ENCODE assay signal across 10 cellular contexts in genomic region chr12:130026608-130027176, GRCh38.
DNase-seq lines count a peak whose midpoint lies in the region; ATAC-seq and TF ChIP-seq lines count a peak whose summit lies in the region.
"Had no signal": no experiment of that assay in that cellular context is flagged by ENCODE, and none has a peak within 500 bp of the region (broad histone marks: within the 10 kb centered on the region; RNA-seq: fewer than 3 reads in every experiment).

No MANE protein-coding gene starts in this region.

- no peak overlapping the region for H3K27ac Mint-ChIP-seq in CD4-positive, alpha-beta T cell
- H3K27ac Mint-ChIP-seq in chondrocyte (ENCODE audit: unreplicated experiment): no peak overlapping the region
- H3K27ac Mint-ChIP-seq: stimulated activated naive B cell treated with anti-CD40 and anti-IgM and Interleukin-4, amounts not matched to agents 10 μg/mL and 1 μg/mL and 100 μg/mL, for 72 hours had no signal

- intact Hi-C loops in CD4-positive, alpha-beta T cell (cut with DNase I, micrococcal nuclease): no loop called here
- intact Hi-C loops in PC-3 (cut with micrococcal nuclease) (no loop called here), prostate gland (cut with DNase I) (no loop called here)

- no peak overlapping the region for H2AK5ac ChIP-seq in neuronal stem cell (ENCODE audit: low read depth, low read length)

- POLR2A ChIA-PET in CD4-positive, alpha-beta T cell (lab: Charles Lee): no interaction called here
- POLR2A ChIA-PET in PC-3 (lab: Charles Lee; ENCODE audit: unreplicated experiment): no interaction called here

- no peaks in the 10 kb centered on the region for H4K20me1 ChIP-seq in PC-3 (ENCODE audit: low read length)

- no peak for ATAC-seq in CD4-positive, alpha-beta T cell (ENCODE audit: poor library complexity)
- no peak for ATAC-seq in PC-3
- ATAC-seq in GM21528 (IDR thresholded peaks at IDR 0.05; ENCODE audit: low FRiP score, unreplicated experiment): no peak
- ATAC-seq in GM18909 (IDR thresholded peaks at IDR 0.05; ENCODE audit: poor library complexity, unreplicated experiment): no peak

- H3K4me1 ChIP-seq in PC-3 (ENCODE audit: insufficient read depth, low read length) (no peaks in the 10 kb centered on the region), prostate gland (replicated peaks) (no peaks in the 10 kb centered on the region), neuronal stem cell (ENCODE audit: control insufficient read depth in 2 of 2, insufficient read depth in 1 of 2, low read depth in 1 of 2, low read length in 2 of 2) (no peaks in the 10 kb centered on the region)

- H3K4me2 ChIP-seq in PC-3 (ENCODE audit: low read length) (no peak overlapping the region), neuronal stem cell (ENCODE audit: insufficient read depth, low read length, poor library complexity, severe bottlenecking) (no peak overlapping the region)

- DNase-seq in CD4-positive, alpha-beta T cell: peak in 3 of 10 experiments; percentile 8 to 16 (median 9)
- DNase-seq in H4 (ENCODE audit: low spot score): peak; percentile 29
- peak; percentile 54 for DNase-seq in PC-3
- DNase-seq in chondrocyte (ENCODE audit: low spot score): no peak
- DNase-seq in prostate gland (ENCODE audit: low spot score): peak; percentile 46
- DNase-seq in neuronal stem cell (ENCODE audit: low spot score): no peak
- DNase-seq: IMR-90; stimulated activated naive B cell treated with anti-CD40 and anti-IgM and Interleukin-4, amounts not matched to agents 10 μg/mL and 1 μg/mL and 100 μg/mL, for 72 hours had no signal

- H2BK12ac ChIP-seq in neuronal stem cell (ENCODE audit: low read length): no peak overlapping the region

- no peaks in the 10 kb centered on the region for H3K9me3 Mint-ChIP-seq in CD4-positive, alpha-beta T cell
- H3K9me3 Mint-ChIP-seq in chondrocyte (ENCODE audit: low read depth): no peaks in the 10 kb centered on the region
- H3K9me3 Mint-ChIP-seq: stimulated activated naive B cell treated with anti-CD40 and anti-IgM and Interleukin-4, amounts not matched to agents 10 μg/mL and 1 μg/mL and 100 μg/mL, for 72 hours had no signal

- no TSS peak for BruUV-seq in PC-3 (replicated peaks; lab: Mats Ljungman, UMichigan)

- H3K79me1 ChIP-seq in neuronal stem cell (ENCODE audit: low read depth, low read length): no peaks in the 10 kb centered on the region

- no peaks in the 10 kb centered on the region for H3K27me3 ChIP-seq in CD4-positive, alpha-beta T cell (ENCODE audit: control insufficient read depth, insufficient read depth, low read length)
- no peaks in the 10 kb centered on the region for H3K27me3 ChIP-seq in PC-3 (ENCODE audit: low read length)
- no peaks in the 10 kb centered on the region for H3K27me3 ChIP-seq in prostate gland (replicated peaks; ENCODE audit: insufficient read depth)
- peaks cover 0 to 3% (median 0%) of the 10 kb centered on the region in 3 experiments for H3K27me3 ChIP-seq in neuronal stem cell (ENCODE audit: control insufficient read depth in 3 of 3, insufficient read depth in 3 of 3, low read depth in 1 of 3, low read length in 3 of 3)

- H3K4ac ChIP-seq in neuronal stem cell (ENCODE audit: low read length): no peak overlapping the region

- H3K4me3 ChIP-seq in PC-3 (ENCODE audit: low read length): no peak overlapping the region
- H3K4me3 ChIP-seq in prostate gland: no peak overlapping the region
- no peak overlapping the region for H3K4me3 ChIP-seq in neuronal stem cell (ENCODE audit: low read length in 2 of 2)

- peak; percentile 50 for TF ChIP-seq CTCF in CD4-positive, alpha-beta T cell (IDR thresholded peaks at IDR 0.05)
- TF ChIP-seq CTCF in PC-3 (conservative IDR thresholded peaks at IDR 0.05; ENCODE audit: low read depth, low read length): peak; percentile 72
- TF ChIP-seq CTCF in chondrocyte (IDR thresholded peaks at IDR 0.05): peak; percentile 76
- TF ChIP-seq CTCF in prostate gland (IDR thresholded peaks at IDR 0.05): peak in 3 of 4 experiments; percentile 27 to 49 (median 48)

- H3K9me2 ChIP-seq in PC-3 (replicated peaks; ENCODE audit: low read length): no peaks in the 10 kb centered on the region

- no peak overlapping the region for H3K14ac ChIP-seq in neuronal stem cell (ENCODE audit: low read length)

- H3K36me3 ChIP-seq in PC-3 (ENCODE audit: low read depth, low read length) (peaks cover 2% of the 10 kb centered on the region; the same call in 1 of the 2 replicates), prostate gland (no peaks in the 10 kb centered on the region), neuronal stem cell (replicated peaks in 1 of 2; ENCODE audit: control insufficient read depth in 2 of 2, insufficient read depth in 2 of 2, low read length in 2 of 2) (no peaks in the 10 kb centered on the region)

- no peaks in the 10 kb centered on the region for H3K36me3 Mint-ChIP-seq in CD4-positive, alpha-beta T cell (ENCODE audit: low read depth)
- H3K36me3 Mint-ChIP-seq in chondrocyte (ENCODE audit: low read depth): no peaks in the 10 kb centered on the region
- H3K36me3 Mint-ChIP-seq: stimulated activated naive B cell treated with anti-CD40 and anti-IgM and Interleukin-4, amounts not matched to agents 10 μg/mL and 1 μg/mL and 100 μg/mL, for 72 hours had no signal

- CTCF ChIA-PET in CD4-positive, alpha-beta T cell (lab: Charles Lee): interaction anchor here (1.2 to 1.5 kb wide), 2 partner anchors 8 to 16 kb away, joined by 3 read pairs; no protein-coding TSS in a partner anchor
- CTCF ChIA-PET in PC-3 (lab: Charles Lee): no interaction called here

- no peak overlapping the region for H3K18ac ChIP-seq in neuronal stem cell (ENCODE audit: low read length)

- no peak overlapping the region for H2BK5ac ChIP-seq in neuronal stem cell (ENCODE audit: low read length)

- no peaks in the 10 kb centered on the region for H3F3A ChIP-seq in PC-3 (ENCODE audit: low read length, unreplicated experiment)

- H2BK15ac ChIP-seq in neuronal stem cell (ENCODE audit: low read length): no peak overlapping the region

- no peak overlapping the region for H4K91ac ChIP-seq in neuronal stem cell (ENCODE audit: low read depth, low read length, poor library complexity)

- no peak overlapping the region for H3K4me3 Mint-ChIP-seq in CD4-positive, alpha-beta T cell
- H3K4me3 Mint-ChIP-seq in chondrocyte (ENCODE audit: unreplicated experiment): no peak overlapping the region
- H3K4me3 Mint-ChIP-seq: stimulated activated naive B cell treated with anti-CD40 and anti-IgM and Interleukin-4, amounts not matched to agents 10 μg/mL and 1 μg/mL and 100 μg/mL, for 72 hours had no signal

- WGBS in prostate gland: 16% methylated on average over 15 of the region's 15 CpGs
- WGBS in neuronal stem cell (ENCODE audit: extremely low coverage in 2 of 2, insufficient read length in 2 of 2, insufficient replicate concordance in 1 of 2), 2 donors: no CpG with 5 or more reads among the region's 15 CpGs

- no peak overlapping the region for H2BK120ac ChIP-seq in neuronal stem cell (ENCODE audit: low read depth, low read length)

- H3K9ac ChIP-seq in PC-3 (ENCODE audit: low read length): no peak overlapping the region
- H3K9ac ChIP-seq in neuronal stem cell (ENCODE audit: low read depth, low read length, poor library complexity): no peak overlapping the region

- H3K27ac ChIP-seq in CD4-positive, alpha-beta T cell (ENCODE audit: low read depth, low read length): no peak overlapping the region
- H3K27ac ChIP-seq in PC-3 (ENCODE audit: low read length): no peak overlapping the region
- H3K27ac ChIP-seq in prostate gland: no peak overlapping the region
- no peak overlapping the region for H3K27ac ChIP-seq in neuronal stem cell (replicated peaks; ENCODE audit: low read length)

- no peak overlapping the region for H2AFZ ChIP-seq in PC-3 (ENCODE audit: low read length)
- H2AFZ ChIP-seq in neuronal stem cell (ENCODE audit: low read length): no peak overlapping the region

- TF ChIP-seq POLR2A in prostate gland (IDR thresholded peaks at IDR 0.05): no peak

- H3K79me2 ChIP-seq in PC-3 (ENCODE audit: low read length): no peaks in the 10 kb centered on the region

- no peaks in the 10 kb centered on the region for H3K9me3 ChIP-seq in CD4-positive, alpha-beta T cell (ENCODE audit: control insufficient read depth, low read length)
- no peaks in the 10 kb centered on the region for H3K9me3 ChIP-seq in PC-3 (ENCODE audit: low read length)
- H3K9me3 ChIP-seq in prostate gland: no peaks in the 10 kb centered on the region
- no peaks in the 10 kb centered on the region for H3K9me3 ChIP-seq in neuronal stem cell (replicated peaks in 1 of 2; ENCODE audit: control insufficient read depth in 2 of 2, insufficient read depth in 1 of 2, low read depth in 1 of 2, low read length in 2 of 2)

- H3K23ac ChIP-seq in neuronal stem cell (ENCODE audit: low read depth, low read length, poor library complexity): no peak overlapping the region

- peaks cover 34% of the 10 kb centered on the region for H3K27me3 Mint-ChIP-seq in CD4-positive, alpha-beta T cell
- peaks cover 47% of the 10 kb centered on the region for H3K27me3 Mint-ChIP-seq in chondrocyte (ENCODE audit: low read depth)
- H3K27me3 Mint-ChIP-seq: stimulated activated naive B cell treated with anti-CD40 and anti-IgM and Interleukin-4, amounts not matched to agents 10 μg/mL and 1 μg/mL and 100 μg/mL, for 72 hours had no signal

- H4K8ac ChIP-seq in neuronal stem cell (ENCODE audit: low read depth, low read length): no peak overlapping the region

- no peaks in the 10 kb centered on the region for H3K4me1 Mint-ChIP-seq in CD4-positive, alpha-beta T cell (ENCODE audit: low read depth)
- no peaks in the 10 kb centered on the region for H3K4me1 Mint-ChIP-seq in chondrocyte (ENCODE audit: low read depth)
- H3K4me1 Mint-ChIP-seq: stimulated activated naive B cell treated with anti-CD40 and anti-IgM and Interleukin-4, amounts not matched to agents 10 μg/mL and 1 μg/mL and 100 μg/mL, for 72 hours had no signal

Comparison
In these comparisons a context has a peak if more than half of its experiments do, and no peak if none do; other contexts are left out.
1. DNase-seq: peak in H4 (single experiment), PC-3 (single experiment) and prostate gland (single experiment); none in chondrocyte (single experiment) and neuronal stem cell (single experiment).
2. Peak in every context shown above with its lines, with median percentiles within 50 percentile points of each other: CTCF ChIP-seq.